In genomic region chr19:4326215-4326836, GRCh38 we compare ENCODE assay signal across 18 cellular contexts. TPM values are rescaled to one million over a fixed set of nuclear protein-coding genes. Genes with fewer than 3 reads are reported as not detected.
DNase-seq lines count a peak whose midpoint lies in the region; ATAC-seq and TF ChIP-seq lines count a peak whose summit lies in the region.
"Had no signal": no experiment of that assay in that cellular context is flagged by ENCODE, and none has a peak within 500 bp of the region (broad histone marks: within the 10 kb centered on the region; RNA-seq: fewer than 3 reads in every experiment).

No MANE protein-coding gene starts in this region.

- DNase-seq in A673 (ENCODE audit: low spot score), result no peak
- no peak for DNase-seq in activated T-helper 2 cell treated with anti-CD3 and anti-CD28 coated beads, Interferon-gamma antibody, Interleukin-2, Interleukin-4, amounts not matched to agents 10 μg/mL and 5 μg/mL and 100 μg/mL, durations not matched to agents 14 hours and 24 hours and 36 hours (ENCODE audit: low spot score)
- no peak for DNase-seq in ovary
- DNase-seq in NCI-H69 (lab: John Stamatoyannopoulos, UW), result no peak
- no peak for DNase-seq in esophagus muscularis mucosa (ENCODE audit: extremely low spot score)
- DNase-seq: foreskin fibroblast, GDM1, HCEC 1CT, kidney glomerular epithelial cell, NCI-H1092, sigmoid colon had no signal

- no peak overlapping the region for H3K27ac Mint-ChIP-seq in activated T-helper 2 cell treated with anti-CD3 and anti-CD28 coated beads, Interferon-gamma antibody, Interleukin-2, Interleukin-4, amounts not matched to agents 10 μg/mL and 5 μg/mL and 100 μg/mL, durations not matched to agents 14 hours and 24 hours and 36 hours

- TF ChIP-seq CTCF in A673 (conservative IDR thresholded peaks at IDR 0.05; ENCODE audit: low read depth, low read length) (no peak), ovary (IDR thresholded peaks at IDR 0.05) (no peak), esophagus muscularis mucosa (IDR thresholded peaks at IDR 0.05) (no peak)

- H3K4me1 Mint-ChIP-seq in activated T-helper 2 cell treated with anti-CD3 and anti-CD28 coated beads, Interferon-gamma antibody, Interleukin-2, Interleukin-4, amounts not matched to agents 10 μg/mL and 5 μg/mL and 100 μg/mL, durations not matched to agents 14 hours and 24 hours and 36 hours (ENCODE audit: low read depth), result peaks cover 17% of the 10 kb centered on the region

- peaks cover 3% of the 10 kb centered on the region for H3K27me3 Mint-ChIP-seq in activated T-helper 2 cell treated with anti-CD3 and anti-CD28 coated beads, Interferon-gamma antibody, Interleukin-2, Interleukin-4, amounts not matched to agents 10 μg/mL and 5 μg/mL and 100 μg/mL, durations not matched to agents 14 hours and 24 hours and 36 hours (ENCODE audit: low read depth)

- no peak for TF ChIP-seq EP300 in ovary (IDR thresholded peaks at IDR 0.05)
- TF ChIP-seq EP300 in esophagus muscularis mucosa (IDR thresholded peaks at IDR 0.05), result no peak

- H3K9me3 ChIP-seq in A673 (ENCODE audit: low read depth, low read length, poor library complexity, severe bottlenecking) (no peaks in the 10 kb centered on the region), ES-I3 (ENCODE audit: control insufficient read depth, insufficient read depth, low read length) (no peaks in the 10 kb centered on the region), iPS-18c (ENCODE audit: control insufficient read depth, insufficient read depth, low read length) (peaks cover 6% of the 10 kb centered on the region), ovary (no peaks in the 10 kb centered on the region), esophagus muscularis mucosa (peaks cover 0 to 9% (median 0%) of the 10 kb centered on the region in 4 donors)
- H3K9me3 ChIP-seq: sigmoid colon had no signal

- CTCF ChIA-PET in A673 (lab: Charles Lee), result no interaction called here

- H3K27ac ChIP-seq in A673 (ENCODE audit: low read depth, low read length, poor library complexity, severe bottlenecking), result no peak overlapping the region
- H3K27ac ChIP-seq in ovary, result no peak overlapping the region
- H3K27ac ChIP-seq in esophagus muscularis mucosa (replicated peaks in 1 of 4), result no peak overlapping the region
- H3K27ac ChIP-seq: C4-2B, sigmoid colon had no signal

- peak overlapping the region; percentile 44 for H3K4me3 ChIP-seq in A673 (ENCODE audit: low read depth, low read length, poor library complexity, severe bottlenecking)
- H3K4me3 ChIP-seq in iPS-18c (ENCODE audit: insufficient read depth, low read depth, low read length), result peak overlapping the region; percentile 59
- no peak overlapping the region for H3K4me3 ChIP-seq in ovary
- peak overlapping the region in 1 of 4 donors; percentile 55 for H3K4me3 ChIP-seq in esophagus muscularis mucosa

- no peak for ATAC-seq in HG03196 (IDR thresholded peaks at IDR 0.05; ENCODE audit: unreplicated experiment)

- peak overlapping the region; percentile 38 for H3K4me3 Mint-ChIP-seq in activated T-helper 2 cell treated with anti-CD3 and anti-CD28 coated beads, Interferon-gamma antibody, Interleukin-2, Interleukin-4, amounts not matched to agents 10 μg/mL and 5 μg/mL and 100 μg/mL, durations not matched to agents 14 hours and 24 hours and 36 hours (ENCODE audit: low read depth)

- no TSS peak for BruUV-seq in A673 (replicated peaks; lab: Mats Ljungman, UMichigan)

- H3K27me3 ChIP-seq in A673 (replicated peaks; ENCODE audit: insufficient read depth, low read depth, low read length, poor library complexity), result no peaks in the 10 kb centered on the region
- no peaks in the 10 kb centered on the region for H3K27me3 ChIP-seq in ovary
- H3K27me3 ChIP-seq in esophagus muscularis mucosa, result peaks cover 0 to 47% (median 7%) of the 10 kb centered on the region in 4 donors

- intact Hi-C loops in A673 (cut with micrococcal nuclease; ENCODE audit: unreplicated experiment), result no loop called here
- intact Hi-C loops in activated T-helper 2 cell treated with anti-CD3 and anti-CD28 coated beads, Interferon-gamma antibody, Interleukin-2, Interleukin-4, amounts not matched to agents 10 μg/mL and 5 μg/mL and 100 μg/mL, durations not matched to agents 14 hours and 24 hours and 36 hours (cut with micrococcal nuclease), result loop anchor here (10.0 kb wide), 1 partner anchor 148 kb away; the partner anchor contains the start of gene HDGFL2
- intact Hi-C loops in ovary (cut with DNase I), result no loop called here
- intact Hi-C loops in esophagus muscularis mucosa (cut with DNase I), result no loop called here

- peaks cover 3% of the 10 kb centered on the region for H3K36me3 Mint-ChIP-seq in activated T-helper 2 cell treated with anti-CD3 and anti-CD28 coated beads, Interferon-gamma antibody, Interleukin-2, Interleukin-4, amounts not matched to agents 10 μg/mL and 5 μg/mL and 100 μg/mL, durations not matched to agents 14 hours and 24 hours and 36 hours (ENCODE audit: low read depth)

- peaks cover 11% of the 10 kb centered on the region for H3K4me1 ChIP-seq in A673 (ENCODE audit: insufficient read depth, low read length, poor library complexity, severe bottlenecking)
- no peaks in the 10 kb centered on the region; the same call in 1 of the 2 replicates for H3K4me1 ChIP-seq in ES-I3 (ENCODE audit: insufficient read depth, low read length)
- H3K4me1 ChIP-seq in ovary (ENCODE audit: insufficient read depth), result peaks cover 6% of the 10 kb centered on the region
- peaks cover 20 to 30% (median 26%) of the 10 kb centered on the region in 4 donors for H3K4me1 ChIP-seq in esophagus muscularis mucosa

- peaks cover 6% of the 10 kb centered on the region for H3K9me3 Mint-ChIP-seq in activated T-helper 2 cell treated with anti-CD3 and anti-CD28 coated beads, Interferon-gamma antibody, Interleukin-2, Interleukin-4, amounts not matched to agents 10 μg/mL and 5 μg/mL and 100 μg/mL, durations not matched to agents 14 hours and 24 hours and 36 hours

- POLR2A ChIA-PET in A673 (lab: Charles Lee; ENCODE audit: low non-redundant PET), result no interaction called here

- TF ChIP-seq POLR2A in ovary (IDR thresholded peaks at IDR 0.05), result no peak
- no peak for TF ChIP-seq POLR2A in esophagus muscularis mucosa (IDR thresholded peaks at IDR 0.05; ENCODE audit: low read depth)

- H3K9ac ChIP-seq in ES-I3 (ENCODE audit: low read depth, low read length), result peak overlapping the region; percentile 45; the same call in 1 of the 2 replicates

- H3K36me3 ChIP-seq in A673 (ENCODE audit: insufficient read depth, low read length, poor library complexity, severe bottlenecking), result no peaks in the 10 kb centered on the region
- H3K36me3 ChIP-seq in ES-I3 (ENCODE audit: insufficient read depth, low read length), result no peaks in the 10 kb centered on the region
- H3K36me3 ChIP-seq in ovary, result no peaks in the 10 kb centered on the region
- no peaks in the 10 kb centered on the region for H3K36me3 ChIP-seq in esophagus muscularis mucosa
- H3K36me3 ChIP-seq: sigmoid colon had no signal

- WGBS in ovary, 3 donors, result 50 to 55% (median 54%) methylated on average over 13 of the region's 13 CpGs
- WGBS in esophagus muscularis mucosa, result 63% methylated on average over 11 of the region's 13 CpGs

RNA-seq across cellular contexts. Expression of gene STAP2, which starts 12.3 kb away (rescaled TPM):
- total RNA-seq in A673 (2021) (2.0 and 3.0 TPM in 2 replicates), ovary (10 to 100 TPM; 10.3 to 32.5 (median 17.5) TPM), esophagus muscularis mucosa (1 to 10 TPM in 2 of 4 donors, under 1 TPM in 1, not detected in 1; 0.52 to 3.3 (median 1.7) TPM)
- total RNA-seq in activated T-helper 2 cell treated with anti-CD3 and anti-CD28 coated beads, Interferon-gamma antibody, Interleukin-2, Interleukin-4, amounts not matched to agents 10 μg/mL and 5 μg/mL and 100 μg/mL, durations not matched to agents 14 hours and 24 hours and 36 hours, result 15.4 and 17.1 TPM in 2 replicates
- 10 to 100 TPM in 1 of 2 donors, 1 to 10 TPM in 1; 9.7 to 18.8 TPM for polyA plus RNA-seq in ovary

RNA-seq across cellular contexts. Expression of gene MPND, which starts 17.0 kb away (rescaled TPM):
- total RNA-seq in A673 (2021), result 22.6 and 26.3 TPM in 2 replicates
- 19.3 and 20.2 TPM in 2 replicates for total RNA-seq in activated T-helper 2 cell treated with anti-CD3 and anti-CD28 coated beads, Interferon-gamma antibody, Interleukin-2, Interleukin-4, amounts not matched to agents 10 μg/mL and 5 μg/mL and 100 μg/mL, durations not matched to agents 14 hours and 24 hours and 36 hours
- 10 to 100 TPM in 5 of 7 donors, 1 to 10 TPM in 2; 5.2 to 31.1 (median 20.3) TPM for total RNA-seq in ovary
- polyA plus RNA-seq in ovary, result 10 to 100 TPM in 1 of 2 donors, 1 to 10 TPM in 1; 2.4 to 14.5 TPM
- 1 to 10 TPM; 5.3 to 9.2 (median 7.6) TPM for total RNA-seq in esophagus muscularis mucosa

RNA-seq across cellular contexts. Expression of gene FSD1, which starts 21.9 kb away (rescaled TPM):
- total RNA-seq in A673 (2021) (10.4 and 14.4 TPM in 2 replicates), ovary (under 1 TPM in 2 of 7 donors, not detected in 5; 0.11 to 0.18 TPM), esophagus muscularis mucosa (under 1 TPM in 2 of 4 donors, not detected in 2; 0.29 to 0.50 TPM)
- total RNA-seq in activated T-helper 2 cell treated with anti-CD3 and anti-CD28 coated beads, Interferon-gamma antibody, Interleukin-2, Interleukin-4, amounts not matched to agents 10 μg/mL and 5 μg/mL and 100 μg/mL, durations not matched to agents 14 hours and 24 hours and 36 hours, result 26.8 and 32.8 TPM in 2 replicates
- polyA plus RNA-seq in ovary, result under 1 TPM in 1 of 2 donors, not detected in 1; 0.48 TPM

RNA-seq across cellular contexts. Expression of gene TMIGD2, which starts 24.1 kb away (rescaled TPM):
- total RNA-seq in A673 (2021), result not detected in 2 replicates
- 9.2 and 10.8 TPM in 2 replicates for total RNA-seq in activated T-helper 2 cell treated with anti-CD3 and anti-CD28 coated beads, Interferon-gamma antibody, Interleukin-2, Interleukin-4, amounts not matched to agents 10 μg/mL and 5 μg/mL and 100 μg/mL, durations not matched to agents 14 hours and 24 hours and 36 hours
- total RNA-seq in ovary, result under 1 TPM in 1 of 7 donors, not detected in 6; 0.36 TPM
- polyA plus RNA-seq in ovary, result under 1 TPM in 1 of 2 donors, not detected in 1; 0.29 TPM
- not detected for total RNA-seq in esophagus muscularis mucosa
- total RNA-seq: HT1080, sigmoid colon had no signal

RNA-seq across cellular contexts. Expression of gene SHD, which starts 47.3 kb away (rescaled TPM):
- total RNA-seq in A673 (2021) (not detected in 2 replicates), ovary (under 1 TPM in 2 of 7 donors, not detected in 5; 0.24 to 0.48 TPM), esophagus muscularis mucosa (not detected)
- total RNA-seq in activated T-helper 2 cell treated with anti-CD3 and anti-CD28 coated beads, Interferon-gamma antibody, Interleukin-2, Interleukin-4, amounts not matched to agents 10 μg/mL and 5 μg/mL and 100 μg/mL, durations not matched to agents 14 hours and 24 hours and 36 hours, result 0.46 and 1.2 TPM in 2 replicates
- polyA plus RNA-seq in ovary, result under 1 TPM in 1 of 2 donors, not detected in 1; 0.86 TPM
- total RNA-seq: HT1080; OCI-LY7; sigmoid colon; T-helper 2 cell treated with Interferon-gamma antibody and Interleukin-4, amounts not matched to agents 100 ng/mL and 5 ng/mL, for 36 hours had no signal
